Comparison of ENCODE assay signal across 19 cellular contexts in genomic region chr14:85702191-85702590, GRCh38.
DNase-seq lines count a peak whose midpoint lies in the region; ATAC-seq and TF ChIP-seq lines count a peak whose summit lies in the region.
"Had no signal": no experiment of that assay in that cellular context is flagged by ENCODE, and none has a peak within 500 bp of the region (broad histone marks: within the 10 kb centered on the region; RNA-seq: fewer than 3 reads in every experiment).

No MANE protein-coding gene starts in this region.

- no peaks in the 10 kb centered on the region for H3K36me3 ChIP-seq in SK-N-MC (ENCODE audit: insufficient read depth, low read length)
- no peaks in the 10 kb centered on the region for H3K36me3 ChIP-seq in neural cell (ENCODE audit: insufficient read depth, low read length)
- H3K36me3 ChIP-seq: BLaER1 treated with 17β-estradiol and CSF1 and Interleukin-3, amounts not matched to agents 10 nM and 100 nM; SJCRH30 had no signal

- H3K27me3 ChIP-seq in neural cell (ENCODE audit: insufficient read depth, low read depth, low read length) = no peaks in the 10 kb centered on the region
- no peaks in the 10 kb centered on the region for H3K27me3 ChIP-seq in dorsolateral prefrontal cortex
- H3K27me3 ChIP-seq: BLaER1 treated with 17β-estradiol and CSF1 and Interleukin-3, amounts not matched to agents 10 nM and 100 nM; SJCRH30 had no signal

- TF ChIP-seq CTCF in C4-2B (conservative IDR thresholded peaks at IDR 0.05) (0 out of 2 replicates have a peak, but pooled peaks have one; percentile 7), fibroblast of mammary gland (conservative IDR thresholded peaks at IDR 0.05; ENCODE audit: control insufficient read depth, insufficient read depth, low read depth, low read length) (peak; percentile 11), neural cell (IDR thresholded peaks at IDR 0.05; ENCODE audit: poor library complexity, severe bottlenecking) (peak; percentile 36), omental fat pad (IDR thresholded peaks at IDR 0.05) (no peak), dorsolateral prefrontal cortex (IDR thresholded peaks at IDR 0.05 in 54 of 56, conservative IDR thresholded peaks at IDR 0.05 in 2 of 56; ENCODE audit: low read depth in 1 of 56, partially characterized antibody in 56 of 56) (peak in 2 of 56 donors; percentile 7 to 30)

- no peak overlapping the region for H3K9ac ChIP-seq in SK-N-MC (ENCODE audit: insufficient read length)
- H3K9ac ChIP-seq in neural cell (ENCODE audit: low read length) = no peak overlapping the region
- H3K9ac ChIP-seq: BLaER1 treated with 17β-estradiol and CSF1 and Interleukin-3, amounts not matched to agents 10 nM and 100 nM; GM23248 had no signal

- H4K20me1 ChIP-seq in neural cell (ENCODE audit: insufficient read depth) = no peaks in the 10 kb centered on the region
- H4K20me1 ChIP-seq: BLaER1 treated with 17β-estradiol and CSF1 and Interleukin-3, amounts not matched to agents 10 nM and 100 nM had no signal

- H3K4me3 ChIP-seq in SK-N-MC (no peak overlapping the region), fibroblast of mammary gland (ENCODE audit: control insufficient read depth, low read depth, low read length) (no peak overlapping the region), neural cell (ENCODE audit: low read length) (no peak overlapping the region), dorsolateral prefrontal cortex (no peak overlapping the region)
- H3K4me3 ChIP-seq: BLaER1 treated with 17β-estradiol and CSF1 and Interleukin-3, amounts not matched to agents 10 nM and 100 nM; GM23248; SJCRH30 had no signal

- ATAC-seq in HG02852 (IDR thresholded peaks at IDR 0.05; ENCODE audit: unreplicated experiment) (no peak), omental fat pad (ENCODE audit: low FRiP score) (no peak)
- ATAC-seq: PC-3 had no signal

- TF ChIP-seq EP300 in neural cell (conservative IDR thresholded peaks at IDR 0.05; ENCODE audit: poor library complexity, severe bottlenecking) = no peak

- H3K4me2 ChIP-seq in neural cell (ENCODE audit: low read length) = no peak overlapping the region

- no peaks in the 10 kb centered on the region for H3K9me2 ChIP-seq in neural cell (ENCODE audit: insufficient read depth, low read length)

- peak; percentile 38 for TF ChIP-seq RAD21 in neural cell (conservative IDR thresholded peaks at IDR 0.05)

- H3K9me3 ChIP-seq in SK-N-MC (ENCODE audit: low read depth, low read length) (peaks cover 5% of the 10 kb centered on the region; the same call in 1 of the 2 replicates), neural cell (ENCODE audit: low read length) (no peaks in the 10 kb centered on the region)
- H3K9me3 ChIP-seq: BLaER1 treated with 17β-estradiol and CSF1 and Interleukin-3, amounts not matched to agents 10 nM and 100 nM; SJCRH30 had no signal

- no peaks in the 10 kb centered on the region for H3F3A ChIP-seq in neural cell (ENCODE audit: insufficient read depth, low read length, poor library complexity, severe bottlenecking)

- H2AFZ ChIP-seq in neural cell (ENCODE audit: low read depth, low read length) = no peak overlapping the region
- H2AFZ ChIP-seq: GM23248 had no signal

- no peaks in the 10 kb centered on the region for H3K79me2 ChIP-seq in neural cell (replicated peaks; ENCODE audit: insufficient read depth, low read length)

- H3K27ac ChIP-seq in C4-2B (no peak overlapping the region), SK-N-MC (peak overlapping the region; percentile 10; the same call in 1 of the 2 replicates), neural cell (ENCODE audit: low read length) (no peak overlapping the region), dorsolateral prefrontal cortex (no peak overlapping the region)
- H3K27ac ChIP-seq: GM23248, RWPE1, SJCRH30 had no signal

- DNase-seq in SK-N-MC (ENCODE audit: low read depth, low spot score) (no peak), fibroblast of mammary gland (ENCODE audit: low read depth) (peak; percentile 3), omental fat pad (ENCODE audit: low spot score) (no peak), CD1c-positive myeloid dendritic cell (ENCODE audit: extremely low spot score) (no peak), dorsolateral prefrontal cortex (no peak)
- DNase-seq: GF-D8, MV-4-11, NCI-H1417, NCI-H1930, NCI-H2171, NCI-H446, PC-3, SJCRH30 had no signal

- intact Hi-C loops in dorsolateral prefrontal cortex (cut with DNase I) = no loop called here

TF ChIP-seq in neural cell, 6 proteins besides CTCF, POLR2A, EP300 and RAD21:
- TF ChIP-seq MXI1 (conservative IDR thresholded peaks at IDR 0.05; ENCODE audit: poor library complexity, severe bottlenecking) (no peak), REST (IDR thresholded peaks at IDR 0.05; ENCODE audit: borderline replicate concordance) (no peak), SMC3 (conservative IDR thresholded peaks at IDR 0.05; ENCODE audit: poor library complexity) (no peak), EZH2 (IDR thresholded peaks at IDR 0.05; ENCODE audit: borderline replicate concordance, insufficient read depth, low read length, poor library complexity, severe bottlenecking) (no peak), TAF1 (IDR thresholded peaks at IDR 0.05; ENCODE audit: low read depth) (no peak), POLR2AphosphoS5 (IDR thresholded peaks at IDR 0.05) (no peak)
TF ChIP-seq in neural cell: peak in this region for 0.

Comparison
In these comparisons a context has a peak if more than half of its experiments do, and no peak if none do; other contexts are left out.
1. CTCF ChIP-seq: peak in C4-2B (single experiment), fibroblast of mammary gland (single experiment) and neural cell (single experiment); none in omental fat pad (0 of 3).